Comparison of ENCODE assay signal across 17 cellular contexts in genomic region chr10:122331615-122332446, GRCh38. TPM values are rescaled to one million over a fixed set of nuclear protein-coding genes. Genes with fewer than 3 reads are reported as not detected.
DNase-seq lines count a peak whose midpoint lies in the region; ATAC-seq and TF ChIP-seq lines count a peak whose summit lies in the region.
"Had no signal": no experiment of that assay in that cellular context is flagged by ENCODE, and none has a peak within 500 bp of the region (broad histone marks: within the 10 kb centered on the region; RNA-seq: fewer than 3 reads in every experiment).

No MANE protein-coding gene starts in this region.

- H3K27ac ChIP-seq in layer of hippocampus (ENCODE audit: low read depth, low read length), result peak overlapping the region; percentile 96
- H3K27ac ChIP-seq: ovary, spleen had no signal

- peak; percentile 39 for ATAC-seq in sciatic nerve
- ATAC-seq: activated CD8-positive, alpha-beta memory T cell treated with anti-CD3 and anti-CD28 coated beads, Interleukin-2, amount 10 ng/mL, durations not matched to agents 7 days and 5 days had no signal

- no peak overlapping the region for H3K4me3 ChIP-seq in astrocyte of the spinal cord (ENCODE audit: low read depth, low read length)
- H3K4me3 ChIP-seq: ovary, spleen had no signal

- DNase-seq in DMS53 treated with DMSO at 0.1 percent for 48 hours (lab: John Stamatoyannopoulos, UW; ENCODE audit: unreplicated experiment) (peak; percentile 91), astrocyte of the spinal cord (ENCODE audit: low read depth, low spot score) (peak; percentile 22), sciatic nerve (ENCODE audit: low spot score) (no peak)
- DNase-seq in stimulated activated CD4-positive, alpha-beta T cell treated with anti-CD3 and anti-CD28 coated beads, Interleukin-2, amount 100 ng/mL, for 48 hours, result no peak
- no peak for DNase-seq in central memory CD4-positive, alpha-beta T cell
- DNase-seq in activated naive CD4-positive, alpha-beta T cell treated with Interleukin-2 at 50 U/mL for 16 hours, result no peak
- no peak for DNase-seq in activated CD8-positive, alpha-beta memory T cell treated with anti-CD3 and anti-CD28 coated beads, Interleukin-2, amount 50 U/mL, for 48 hours
- DNase-seq: activated B cell treated with CpG ODN at 0.5 μM for 24 hours; activated CD8-positive, alpha-beta memory T cell treated with anti-CD3 and anti-CD28 coated beads, Interleukin-2, amount 10 ng/mL, durations not matched to agents 7 days and 5 days; activated naive CD4-positive, alpha-beta T cell treated with anti-CD3 and anti-CD28 coated beads for 36 hours; effector memory CD4-positive, alpha-beta T cell; mesendoderm; NCI-H2029; NCI-H510A; ovary; spleen had no signal

- intact Hi-C loops in sciatic nerve (cut with DNase I), result no loop called here

- no peak for TF ChIP-seq CTCF in astrocyte of the spinal cord (IDR thresholded peaks at IDR 0.05; ENCODE audit: low read depth, low read length)

- H3K27me3 ChIP-seq in layer of hippocampus (ENCODE audit: control insufficient read depth, insufficient read depth, low read length), result no peaks in the 10 kb centered on the region
- H3K27me3 ChIP-seq: ovary had no signal

- in situ Hi-C loops in astrocyte of the spinal cord (cut with HindIII; ENCODE audit: low sequenced_read_pairs), result no loop called here

RNA-seq across cellular contexts. Expression of gene PLEKHA1, which starts 42.7 kb away (rescaled TPM):
- 41.2 TPM for total RNA-seq in sciatic nerve

Comparison
In these comparisons a context has a peak if more than half of its experiments do, and no peak if none do; other contexts are left out.
1. DNase-seq: peak in DMS53 treated with DMSO at 0.1 percent for 48 hours (single experiment) and astrocyte of the spinal cord (single experiment); none in sciatic nerve (single experiment), stimulated activated CD4-positive, alpha-beta T cell treated with anti-CD3 and anti-CD28 coated beads, Interleukin-2, amount 100 ng/mL, for 48 hours (0 of 2), central memory CD4-positive, alpha-beta T cell (single experiment), activated naive CD4-positive, alpha-beta T cell treated with Interleukin-2 at 50 U/mL for 16 hours (single experiment) and activated CD8-positive, alpha-beta memory T cell treated with anti-CD3 and anti-CD28 coated beads, Interleukin-2, amount 50 U/mL, for 48 hours (single experiment).